ENCODE assay signal across 17 cellular contexts in genomic region chr3:38617586-38617985, GRCh38. TPM values are rescaled to one million over a fixed set of nuclear protein-coding genes. Genes with fewer than 3 reads are reported as not detected.
DNase-seq lines count a peak whose midpoint lies in the region; ATAC-seq and TF ChIP-seq lines count a peak whose summit lies in the region.
"Had no signal": no experiment of that assay in that cellular context is flagged by ENCODE, and none has a peak within 500 bp of the region (broad histone marks: within the 10 kb centered on the region; RNA-seq: fewer than 3 reads in every experiment).

No MANE protein-coding gene starts in this region.

- no peaks in the 10 kb centered on the region for H3K4me1 Mint-ChIP-seq in chondrocyte (ENCODE audit: low read depth)
- H3K4me1 Mint-ChIP-seq: CD4-positive, alpha-beta memory T cell had no signal

- H3K9me3 Mint-ChIP-seq in chondrocyte (ENCODE audit: low read depth): no peaks in the 10 kb centered on the region
- H3K9me3 Mint-ChIP-seq: CD4-positive, alpha-beta memory T cell had no signal

- H3K36me3 ChIP-seq in left ventricle myocardium inferior (peaks cover 12% of the 10 kb centered on the region), RWPE2 (ENCODE audit: low read depth) (no peaks in the 10 kb centered on the region), osteoblast (ENCODE audit: insufficient read depth, low read length) (no peaks in the 10 kb centered on the region), H7 (replicated peaks; ENCODE audit: control insufficient read depth, insufficient read depth, low read length) (no peaks in the 10 kb centered on the region)

- peaks cover 9% of the 10 kb centered on the region for H3K27me3 Mint-ChIP-seq in chondrocyte (ENCODE audit: low read depth)
- H3K27me3 Mint-ChIP-seq: CD4-positive, alpha-beta memory T cell had no signal

- no peaks in the 10 kb centered on the region for H3K9me3 ChIP-seq in left ventricle myocardium inferior (replicated peaks)
- no peaks in the 10 kb centered on the region for H3K9me3 ChIP-seq in RWPE2 (ENCODE audit: severe bottlenecking)
- H3K9me3 ChIP-seq in osteoblast (ENCODE audit: low read depth, low read length): no peaks in the 10 kb centered on the region

- no peaks in the 10 kb centered on the region for H4K20me1 ChIP-seq in osteoblast (ENCODE audit: insufficient read depth, low read length)

- intact Hi-C loops in left ventricle myocardium inferior (cut with micrococcal nuclease) (no loop called here), left cardiac atrium (cut with DNase I) (no loop called here)

- H3K4me1 ChIP-seq in left ventricle myocardium inferior (peaks cover 59% of the 10 kb centered on the region), RWPE2 (ENCODE audit: insufficient read depth, poor library complexity, severe bottlenecking) (no peaks in the 10 kb centered on the region), osteoblast (ENCODE audit: insufficient read depth, low read length) (no peaks in the 10 kb centered on the region)

- H3K27ac Mint-ChIP-seq in chondrocyte (ENCODE audit: unreplicated experiment): no peak overlapping the region
- H3K27ac Mint-ChIP-seq: CD4-positive, alpha-beta memory T cell had no signal

- no peaks in the 10 kb centered on the region for H3K27me3 ChIP-seq in left ventricle myocardium inferior (ENCODE audit: low read depth)
- H3K27me3 ChIP-seq in RWPE2 (ENCODE audit: insufficient read depth, poor library complexity, severe bottlenecking): no peaks in the 10 kb centered on the region
- no peaks in the 10 kb centered on the region for H3K27me3 ChIP-seq in osteoblast (ENCODE audit: insufficient read depth, low read length)
- no peaks in the 10 kb centered on the region for H3K27me3 ChIP-seq in H7 (ENCODE audit: control insufficient read depth, insufficient read depth, low read length)

- H3K4me3 ChIP-seq in left ventricle myocardium inferior: no peak overlapping the region
- no peak overlapping the region for H3K4me3 ChIP-seq in RWPE2 (ENCODE audit: severe bottlenecking)
- no peak overlapping the region for H3K4me3 ChIP-seq in osteoblast (ENCODE audit: insufficient read depth, low read length)
- H3K4me3 ChIP-seq in H7 (ENCODE audit: insufficient read depth, low read depth, low read length): no peak overlapping the region

- TF ChIP-seq CTCF in left ventricle myocardium inferior (IDR thresholded peaks at IDR 0.05; ENCODE audit: borderline replicate concordance): no peak
- TF ChIP-seq CTCF in RWPE2 (IDR thresholded peaks at IDR 0.05; ENCODE audit: poor library complexity, severe bottlenecking): no peak
- TF ChIP-seq CTCF in chondrocyte (IDR thresholded peaks at IDR 0.05): no peak
- TF ChIP-seq CTCF in osteoblast (IDR thresholded peaks at IDR 0.05; ENCODE audit: extremely low read depth, low read depth, low read length): no peak

- no peak overlapping the region for H3K4me2 ChIP-seq in osteoblast (ENCODE audit: insufficient read depth, low read length)

- DNase-seq in left ventricle myocardium inferior (no peak), left cardiac atrium (no peak), RWPE2 (ENCODE audit: low spot score) (peak; percentile 13), chondrocyte (ENCODE audit: low spot score) (peak; percentile 37), osteoblast (ENCODE audit: insufficient read length, low spot score, missing footprints) (peak; percentile 34), hippocampal formation (lab: John Stamatoyannopoulos, UW) (no peak), H7 (no peak)
- DNase-seq: C1 segment of cervical spinal cord; Calu3; CD4-positive, alpha-beta memory T cell; COR-L47; DMS53; DMS79 treated with DMSO at 0.1 percent for 48 hours; GF-D8; GOT3; HCEC 1CT had no signal

- no peak overlapping the region for H2AFZ ChIP-seq in osteoblast (ENCODE audit: low read length)

- no peaks in the 10 kb centered on the region for H3K79me2 ChIP-seq in osteoblast (ENCODE audit: insufficient read depth, low read length)

- H3K27ac ChIP-seq in left ventricle myocardium inferior (replicated peaks) (peak overlapping the region; percentile 92), RWPE2 (ENCODE audit: poor library complexity, severe bottlenecking) (no peak overlapping the region), osteoblast (ENCODE audit: low read depth, low read length) (no peak overlapping the region)

- H3K4me3 Mint-ChIP-seq in chondrocyte (ENCODE audit: unreplicated experiment): no peak overlapping the region
- H3K4me3 Mint-ChIP-seq: CD4-positive, alpha-beta memory T cell had no signal

- no peaks in the 10 kb centered on the region for H3K36me3 Mint-ChIP-seq in chondrocyte (ENCODE audit: low read depth)
- H3K36me3 Mint-ChIP-seq: CD4-positive, alpha-beta memory T cell had no signal

- ATAC-seq in left cardiac atrium: no peak
- no peak for ATAC-seq in RWPE2 (ENCODE audit: low read depth)
- ATAC-seq in HG03521 (IDR thresholded peaks at IDR 0.05; ENCODE audit: unreplicated experiment): no peak

RNA-seq across cellular contexts. Expression of gene SCN5A, which starts 31.9 kb away (rescaled TPM):
- 239 TPM for total RNA-seq in left ventricle myocardium inferior
- total RNA-seq in left cardiac atrium: 100 to 1,000 TPM; 115 to 191 TPM
- 0.21 to 0.25 TPM (median 0.24 TPM) in 3 replicates for total RNA-seq in chondrocyte
- under 0.01 TPM in 1 of 2 replicates, not detected in the other for total RNA-seq in osteoblast
- 2.9 and 8.1 TPM in 2 replicates for total RNA-seq in H7 (2014; rRNA removed; shearing (Covaris generic))

Comparison
In these comparisons a context has a peak if more than half of its experiments do, and no peak if none do; other contexts are left out.
1. DNase-seq: peak in RWPE2 (single experiment), chondrocyte (single experiment) and osteoblast (single experiment); none in left ventricle myocardium inferior (single experiment), left cardiac atrium (single experiment), hippocampal formation (0 of 2) and H7 (single experiment).
2. RNA of gene SCN5A, which starts 31.9 kb away (total RNA-seq): 239 TPM in left ventricle myocardium inferior (single experiment) and 115 to 191 TPM in left cardiac atrium; 2.9 to 8.1 TPM in H7, 0.21 to 0.25 TPM in chondrocyte and under 0.01 TPM in osteoblast; every median in the first group is over 10 times any median in the second.